Comparison of ENCODE assay signal across 24 cellular contexts in the genomic region with DNA sequence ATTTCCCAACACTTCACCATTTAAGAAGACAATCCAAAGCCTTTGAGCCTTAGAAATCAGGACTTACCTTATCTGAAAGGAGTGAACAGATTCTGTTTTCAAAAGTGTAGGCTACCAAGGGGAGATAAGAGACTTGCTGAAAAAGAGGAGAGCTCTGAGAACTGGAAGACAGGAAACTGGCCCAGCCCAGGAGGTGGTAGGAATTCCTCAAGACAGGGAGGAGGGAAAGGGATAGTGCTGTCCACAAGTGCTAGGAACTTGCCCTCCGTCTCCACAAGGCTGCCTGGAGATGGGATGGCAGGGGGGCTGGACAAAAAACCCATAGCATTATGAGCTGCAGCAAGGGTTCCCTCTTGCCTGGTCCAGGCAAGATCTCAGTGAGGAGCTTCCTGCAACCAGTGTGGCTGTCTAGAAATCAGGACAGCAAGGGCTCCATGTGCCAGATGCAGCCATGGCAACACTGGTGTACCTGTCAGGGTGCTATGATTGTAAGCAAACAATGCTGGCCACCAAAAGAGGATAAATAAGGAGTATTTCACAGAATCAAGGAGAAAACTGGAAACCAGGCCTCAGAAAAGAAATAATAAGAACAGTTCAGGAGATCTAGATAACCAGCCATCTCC. TPM values are rescaled to one million over a fixed set of nuclear protein-coding genes. Genes with fewer than 3 reads are reported as not detected.
A peak's percentile ranks its signal among the peaks of the same experiment; 100 is the strongest.
DNase-seq lines count a peak whose midpoint lies in the region; ATAC-seq and TF ChIP-seq lines count a peak whose summit lies in the region.
"Had no signal": no experiment of that assay in that cellular context is flagged by ENCODE, and none has a peak within 500 bp of the region (broad histone marks: within the 10 kb centered on the region; RNA-seq: fewer than 3 reads in every experiment).

No MANE protein-coding gene starts in this region.

- H3K36me3 ChIP-seq in GM23338 (ENCODE audit: insufficient read depth) (no peaks in the 10 kb centered on the region), mesendoderm (ENCODE audit: control insufficient read depth, insufficient read depth, low read length) (no peaks in the 10 kb centered on the region)
- H3K36me3 ChIP-seq: HAP-1 had no signal

- H4K5ac ChIP-seq in mesendoderm (ENCODE audit: low read length): no peak overlapping the region

- ATAC-seq in GM23338: peak; percentile 51
- ATAC-seq in WTC11: peak; percentile 78
- no peak for ATAC-seq in HG03457 (IDR thresholded peaks at IDR 0.05; ENCODE audit: unreplicated experiment)
- no peak for ATAC-seq in GM21526 (IDR thresholded peaks at IDR 0.05; ENCODE audit: low FRiP score, unreplicated experiment)
- ATAC-seq: T-cell had no signal

- no peak overlapping the region for H3K27ac ChIP-seq in GM23338 (ENCODE audit: low read depth)
- no peak overlapping the region for H3K27ac ChIP-seq in mesendoderm (ENCODE audit: low read depth, low read length)
- H3K27ac ChIP-seq: KMS-11 had no signal

- TF ChIP-seq CTCF in GM23338 (conservative IDR thresholded peaks at IDR 0.05; ENCODE audit: low read depth in 2 of 2): no peak
- TF ChIP-seq CTCF in WTC11 (IDR thresholded peaks at IDR 0.05): no peak

- no peak overlapping the region for H4K8ac ChIP-seq in mesendoderm (ENCODE audit: low read depth, low read length)

- H3F3A ChIP-seq in GM23338 (replicated peaks; ENCODE audit: low read depth): no peaks in the 10 kb centered on the region

- POLR2A ChIA-PET in WTC11 (lab: Charles Lee): interaction anchor here (0.6 kb wide), 1 partner anchor 160 kb away, joined by 3 read pairs; no protein-coding TSS in a partner anchor

- H3K9me2 ChIP-seq in GM23338 (ENCODE audit: insufficient read depth): no peaks in the 10 kb centered on the region

- H3K79me2 ChIP-seq in GM23338 (replicated peaks; ENCODE audit: insufficient read depth): no peaks in the 10 kb centered on the region
- H3K79me2 ChIP-seq in mesendoderm (ENCODE audit: control insufficient read depth, insufficient read depth, low read length): no peaks in the 10 kb centered on the region

- H3K4me2 ChIP-seq in GM23338: no peak overlapping the region
- H3K4me2 ChIP-seq in mesendoderm (ENCODE audit: low read length): no peak overlapping the region
- H3K4me2 ChIP-seq: KMS-11 had no signal

- no peaks in the 10 kb centered on the region for H3K79me1 ChIP-seq in mesendoderm (ENCODE audit: low read length)

- peaks cover 8% of the 10 kb centered on the region for H3K27me3 Mint-ChIP-seq in GM23338 (ENCODE audit: insufficient read depth, low read depth, poor library complexity)
- no peaks in the 10 kb centered on the region for H3K27me3 Mint-ChIP-seq in WTC11 (ENCODE audit: low read depth)

- H2BK5ac ChIP-seq in mesendoderm (ENCODE audit: low read length): no peak overlapping the region

- no peak overlapping the region for H3K9ac ChIP-seq in mesendoderm (ENCODE audit: low read length)
- H3K9ac ChIP-seq: KMS-11 had no signal

- no peak overlapping the region for H2BK120ac ChIP-seq in mesendoderm (ENCODE audit: low read depth, low read length)

- no peak overlapping the region for H2BK15ac ChIP-seq in mesendoderm (replicated peaks; ENCODE audit: low read depth)

- H3K27ac Mint-ChIP-seq in GM23338: no peak overlapping the region
- H3K27ac Mint-ChIP-seq in WTC11: no peak overlapping the region
- H3K27ac Mint-ChIP-seq: CD4-positive, alpha-beta memory T cell; HFFc6; IgD-negative memory B cell; T-cell had no signal

- peak; percentile 45 for DNase-seq in ELF-1 (ENCODE audit: low read depth, low spot score)
- DNase-seq in GM23338 (ENCODE audit: low spot score): peak; percentile 33
- no peak for DNase-seq in WTC11 (ENCODE audit: low spot score)
- peak; percentile 88 for DNase-seq in mesendoderm
- no peak for DNase-seq in activated CD4-positive, alpha-beta T cell treated with anti-CD3 and anti-CD28 coated beads, Interleukin-2, amount 50 U/mL, for 48 hours
- DNase-seq: C1 segment of cervical spinal cord; CD4-positive, alpha-beta memory T cell; COR-L47; DND-41; HFFc6; MM.1S; NCI-H187; NCI-H2081 treated with DMSO at 0.1 percent for 48 hours; NCI-H2171; NCI-H345; NCI-H510A treated with DMSO at 0.1 percent for 48 hours; RPMI8226; SHP77; T-cell had no signal

- no peak overlapping the region for H3K56ac ChIP-seq in mesendoderm (ENCODE audit: low read length)

- H3K4me3 ChIP-seq in GM23338: no peak overlapping the region
- no peak overlapping the region for H3K4me3 ChIP-seq in mesendoderm (ENCODE audit: low read length)
- H3K4me3 ChIP-seq: HAP-1 had no signal

- H3K9me3 Mint-ChIP-seq in GM23338 (no peaks in the 10 kb centered on the region), WTC11 (no peaks in the 10 kb centered on the region)
- H3K9me3 Mint-ChIP-seq: CD4-positive, alpha-beta memory T cell; HFFc6; IgD-negative memory B cell; T-cell had no signal

- H3K4me1 Mint-ChIP-seq in GM23338: peaks cover 6% of the 10 kb centered on the region
- H3K4me1 Mint-ChIP-seq in WTC11: peaks cover 6% of the 10 kb centered on the region
- H3K4me1 Mint-ChIP-seq: CD4-positive, alpha-beta memory T cell; IgD-negative memory B cell; T-cell had no signal

- no peaks in the 10 kb centered on the region for H3K4me1 ChIP-seq in GM23338 (ENCODE audit: insufficient read depth)
- H3K4me1 ChIP-seq in mesendoderm (ENCODE audit: control insufficient read depth, low read depth, low read length): peaks cover 2% of the 10 kb centered on the region
- H3K4me1 ChIP-seq: HAP-1 had no signal

- no peaks in the 10 kb centered on the region for H3K36me3 Mint-ChIP-seq in GM23338 (ENCODE audit: low read depth)
- H3K36me3 Mint-ChIP-seq in WTC11: no peaks in the 10 kb centered on the region
- H3K36me3 Mint-ChIP-seq: CD4-positive, alpha-beta memory T cell; IgD-negative memory B cell; T-cell had no signal

- no peaks in the 10 kb centered on the region for H4K20me1 ChIP-seq in GM23338 (replicated peaks; ENCODE audit: insufficient read depth)

- no peak overlapping the region for H3K4ac ChIP-seq in mesendoderm (ENCODE audit: low read depth, low read length)

- 0 out of 2 replicates have a peak overlapping the region, but pooled peaks have one; percentile 43 for H2AFZ ChIP-seq in GM23338

- H3K27me3 ChIP-seq in GM23338 (ENCODE audit: insufficient read depth) (no peaks in the 10 kb centered on the region), mesendoderm (ENCODE audit: insufficient read depth, low read length, poor library complexity) (no peaks in the 10 kb centered on the region)

- no peak overlapping the region for H3K18ac ChIP-seq in mesendoderm (ENCODE audit: low read length)

- WGBS in mesendoderm (ENCODE audit: extremely low coverage, insufficient coverage, low lambda C conversion rate): no CpG with 5 or more reads among the region's 1 CpG

- no peak overlapping the region for H3K23ac ChIP-seq in mesendoderm (ENCODE audit: low read length)

- H3K4me3 Mint-ChIP-seq in GM23338 (no peak overlapping the region), WTC11 (no peak overlapping the region)
- H3K4me3 Mint-ChIP-seq: CD4-positive, alpha-beta memory T cell; HFFc6; IgD-negative memory B cell; T-cell had no signal

- CTCF ChIA-PET in WTC11 (lab: Charles Lee): interaction anchor here (0.8 to 1.7 kb wide), 4 partner anchors 29 to 156 kb away, joined by 3 to 5 read pairs (median 4); no protein-coding TSS in a partner anchor

- no peak overlapping the region for H2AK5ac ChIP-seq in mesendoderm (ENCODE audit: low read length)

TF ChIP-seq in GM23338, 12 proteins besides CTCF, POLR2A, EP300 and RAD21 (continues in another document):
- no peak for TF ChIP-seq STAT1 (IDR thresholded peaks at IDR 0.05; ENCODE audit: unreplicated experiment)

TF ChIP-seq in WTC11, 78 proteins besides CTCF, POLR2A, EP300 and RAD21 (continues in another document):
- TF ChIP-seq, protein P1, sequence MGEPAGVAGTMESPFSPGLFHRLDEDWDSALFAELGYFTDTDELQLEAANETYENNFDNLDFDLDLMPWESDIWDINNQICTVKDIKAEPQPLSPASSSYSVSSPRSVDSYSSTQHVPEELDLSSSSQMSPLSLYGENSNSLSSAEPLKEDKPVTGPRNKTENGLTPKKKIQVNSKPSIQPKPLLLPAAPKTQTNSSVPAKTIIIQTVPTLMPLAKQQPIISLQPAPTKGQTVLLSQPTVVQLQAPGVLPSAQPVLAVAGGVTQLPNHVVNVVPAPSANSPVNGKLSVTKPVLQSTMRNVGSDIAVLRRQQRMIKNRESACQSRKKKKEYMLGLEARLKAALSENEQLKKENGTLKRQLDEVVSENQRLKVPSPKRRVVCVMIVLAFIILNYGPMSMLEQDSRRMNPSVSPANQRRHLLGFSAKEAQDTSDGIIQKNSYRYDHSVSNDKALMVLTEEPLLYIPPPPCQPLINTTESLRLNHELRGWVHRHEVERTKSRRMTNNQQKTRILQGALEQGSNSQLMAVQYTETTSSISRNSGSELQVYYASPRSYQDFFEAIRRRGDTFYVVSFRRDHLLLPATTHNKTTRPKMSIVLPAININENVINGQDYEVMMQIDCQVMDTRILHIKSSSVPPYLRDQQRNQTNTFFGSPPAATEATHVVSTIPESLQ (CRISPR knock-in tag; IDR thresholded peaks at IDR 0.05): no peak
- TF ChIP-seq ZBTB21 (CRISPR knock-in tag; IDR thresholded peaks at IDR 0.05; ENCODE audit: borderline replicate concordance) (no peak), TCF7 (CRISPR knock-in tag; IDR thresholded peaks at IDR 0.05; ENCODE audit: low read depth) (no peak), ATF1 (CRISPR knock-in tag; IDR thresholded peaks at IDR 0.05) (no peak), HMGA2 (CRISPR knock-in tag; IDR thresholded peaks at IDR 0.05) (no peak), FOXK1 (CRISPR knock-in tag; IDR thresholded peaks at IDR 0.05) (no peak)
- TF ChIP-seq, protein P2, sequence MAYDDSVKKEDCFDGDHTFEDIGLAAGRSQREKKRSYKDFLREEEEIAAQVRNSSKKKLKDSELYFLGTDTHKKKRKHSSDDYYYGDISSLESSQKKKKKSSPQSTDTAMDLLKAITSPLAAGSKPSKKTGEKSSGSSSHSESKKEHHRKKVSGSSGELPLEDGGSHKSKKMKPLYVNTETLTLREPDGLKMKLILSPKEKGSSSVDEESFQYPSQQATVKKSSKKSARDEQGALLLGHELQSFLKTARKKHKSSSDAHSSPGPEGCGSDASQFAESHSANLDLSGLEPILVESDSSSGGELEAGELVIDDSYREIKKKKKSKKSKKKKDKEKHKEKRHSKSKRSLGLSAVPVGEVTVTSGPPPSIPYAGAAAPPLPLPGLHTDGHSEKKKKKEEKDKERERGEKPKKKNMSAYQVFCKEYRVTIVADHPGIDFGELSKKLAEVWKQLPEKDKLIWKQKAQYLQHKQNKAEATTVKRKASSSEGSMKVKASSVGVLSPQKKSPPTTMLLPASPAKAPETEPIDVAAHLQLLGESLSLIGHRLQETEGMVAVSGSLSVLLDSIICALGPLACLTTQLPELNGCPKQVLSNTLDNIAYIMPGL (CRISPR knock-in tag; IDR thresholded peaks at IDR 0.05): no peak

RNA-seq across cellular contexts. Expression of gene FRMD4A, which starts 22.7 kb away (rescaled TPM):
- total RNA-seq in GM23338 (2014; rRNA removed; shearing (Covaris generic)): 18.3 and 20.1 TPM in 2 replicates
- polyA plus RNA-seq in GM23338 (2016; fragmentation: Nextera tagmentation; extraction: Ambion mirVana): 8.9 and 14.0 TPM in 2 replicates
- total RNA-seq in WTC11 (2021): 17.5 to 35.5 TPM (median 22.9 TPM) in 3 replicates
- 25.4 TPM for polyA plus RNA-seq in mesendoderm (2013, experiment 1 of 2)
- polyA plus RNA-seq in mesendoderm (2013, experiment 2 of 2): 32.2 TPM

Comparison
In these comparisons a context has a peak if more than half of its experiments do, and no peak if none do; other contexts are left out.
1. DNase-seq: peak in ELF-1 (single experiment), GM23338 (single experiment) and mesendoderm (single experiment); none in WTC11 (single experiment) and activated CD4-positive, alpha-beta T cell treated with anti-CD3 and anti-CD28 coated beads, Interleukin-2, amount 50 U/mL, for 48 hours (0 of 2).
2. ATAC-seq: peak in GM23338 (single experiment) and WTC11 (single experiment); none in HG03457 (single experiment) and GM21526 (single experiment).